ENCODE assay signal across 1 cellular context in the genomic region with DNA sequence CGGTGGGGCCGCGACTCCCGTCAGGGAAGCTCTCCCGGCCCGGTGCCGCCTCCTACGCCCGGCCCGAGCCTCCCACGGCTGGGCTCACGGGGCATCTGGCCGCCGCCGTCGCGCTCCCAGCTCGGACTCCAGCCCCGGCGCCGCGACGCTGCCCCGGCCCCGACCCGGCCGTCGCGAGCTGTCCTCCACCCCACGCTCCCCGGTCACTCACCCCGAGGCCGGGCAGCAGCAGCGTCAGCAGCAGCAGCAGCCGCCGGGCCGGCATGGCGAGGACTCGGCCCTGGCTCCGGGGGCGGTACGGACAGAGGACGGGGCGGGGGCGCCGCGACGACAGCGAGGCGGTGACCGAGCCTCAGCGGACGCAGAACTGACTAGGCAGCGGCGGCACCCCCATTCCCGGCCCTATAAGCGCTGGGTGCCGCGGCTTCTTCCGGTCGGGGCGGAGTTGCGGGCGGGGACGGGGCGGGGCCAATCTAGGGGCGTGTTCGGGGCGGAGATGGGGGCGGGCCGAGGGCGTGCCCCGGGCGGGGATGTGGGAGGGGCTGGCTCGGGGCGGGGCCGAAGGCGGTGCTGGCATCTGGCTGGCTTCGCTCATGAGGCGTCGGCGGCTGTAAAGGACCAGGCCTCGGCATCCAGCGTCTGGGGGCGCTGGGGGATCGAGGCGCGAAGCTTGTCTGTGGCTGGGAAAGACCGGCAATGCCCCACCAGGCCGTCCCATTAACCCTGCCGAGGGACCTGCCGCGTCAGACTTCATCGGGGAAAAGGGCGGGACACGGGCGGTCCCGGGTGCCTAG.
A peak's percentile ranks its signal among the peaks of the same experiment; 100 is the strongest.
TF ChIP-seq lines count a peak whose summit lies in the region.

A gene (minus strand): TSS at position 380 of the 794 bp plus-strand sequence. CDS start 115 bp downstream, at position 265.

TF ChIP-seq in HepG2, 621 proteins besides CTCF, POLR2A, EP300 and RAD21 (continued from another document and continues in another):
- TF ChIP-seq, protein P1, sequence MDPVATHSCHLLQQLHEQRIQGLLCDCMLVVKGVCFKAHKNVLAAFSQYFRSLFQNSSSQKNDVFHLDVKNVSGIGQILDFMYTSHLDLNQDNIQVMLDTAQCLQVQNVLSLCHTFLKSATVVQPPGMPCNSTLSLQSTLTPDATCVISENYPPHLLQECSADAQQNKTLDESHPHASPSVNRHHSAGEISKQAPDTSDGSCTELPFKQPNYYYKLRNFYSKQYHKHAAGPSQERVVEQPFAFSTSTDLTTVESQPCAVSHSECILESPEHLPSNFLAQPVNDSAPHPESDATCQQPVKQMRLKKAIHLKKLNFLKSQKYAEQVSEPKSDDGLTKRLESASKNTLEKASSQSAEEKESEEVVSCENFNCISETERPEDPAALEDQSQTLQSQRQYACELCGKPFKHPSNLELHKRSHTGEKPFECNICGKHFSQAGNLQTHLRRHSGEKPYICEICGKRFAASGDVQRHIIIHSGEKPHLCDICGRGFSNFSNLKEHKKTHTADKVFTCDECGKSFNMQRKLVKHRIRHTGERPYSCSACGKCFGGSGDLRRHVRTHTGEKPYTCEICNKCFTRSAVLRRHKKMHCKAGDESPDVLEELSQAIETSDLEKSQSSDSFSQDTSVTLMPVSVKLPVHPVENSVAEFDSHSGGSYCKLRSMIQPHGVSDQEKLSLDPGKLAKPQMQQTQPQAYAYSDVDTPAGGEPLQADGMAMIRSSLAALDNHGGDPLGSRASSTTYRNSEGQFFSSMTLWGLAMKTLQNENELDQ (CRISPR knock-in tag; IDR thresholded peaks at IDR 0.05; ENCODE audit: borderline replicate concordance), result no peak
- TF ChIP-seq, protein P2, sequence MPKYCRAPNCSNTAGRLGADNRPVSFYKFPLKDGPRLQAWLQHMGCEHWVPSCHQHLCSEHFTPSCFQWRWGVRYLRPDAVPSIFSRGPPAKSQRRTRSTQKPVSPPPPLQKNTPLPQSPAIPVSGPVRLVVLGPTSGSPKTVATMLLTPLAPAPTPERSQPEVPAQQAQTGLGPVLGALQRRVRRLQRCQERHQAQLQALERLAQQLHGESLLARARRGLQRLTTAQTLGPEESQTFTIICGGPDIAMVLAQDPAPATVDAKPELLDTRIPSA (CRISPR knock-in tag; IDR thresholded peaks at IDR 0.05; ENCODE audit: borderline replicate concordance), result peak; percentile 65; the same call in 1 of the 2 replicates
- TF ChIP-seq ZNF468 (CRISPR knock-in tag; IDR thresholded peaks at IDR 0.05) (0 out of 2 replicates have a peak, but pooled peaks have one; percentile 62), ZNF331 (CRISPR knock-in tag; IDR thresholded peaks at IDR 0.05) (peak; percentile 84; the same call in 1 of the 2 replicates), ZNF143 (CRISPR knock-in tag; IDR thresholded peaks at IDR 0.05) (no peak; the same call in 1 of the 2 replicates), ZKSCAN8 (CRISPR knock-in tag; IDR thresholded peaks at IDR 0.05; ENCODE audit: borderline replicate concordance) (0 out of 2 replicates have a peak, but pooled peaks have one; percentile 18), TARDBP (CRISPR knock-in tag; IDR thresholded peaks at IDR 0.05) (peak; percentile 76), RBM39 (IDR thresholded peaks at IDR 0.05; ENCODE audit: low read depth, low read length, poor library complexity, severe bottlenecking) (peak; percentile 74), ZNF660 (CRISPR knock-in tag; IDR thresholded peaks at IDR 0.05; ENCODE audit: borderline replicate concordance, low read depth) (no peak), ZFP36L1 (CRISPR knock-in tag; IDR thresholded peaks at IDR 0.05) (peak; percentile 74; the same call in 1 of the 2 replicates), ATM (IDR thresholded peaks at IDR 0.05; ENCODE audit: borderline replicate concordance) (no peak), ZBTB1 (CRISPR knock-in tag; IDR thresholded peaks at IDR 0.05; ENCODE audit: borderline replicate concordance) (no peak), RBFOX2 (IDR thresholded peaks at IDR 0.05; ENCODE audit: low read depth, low read length) (peak; percentile 99), ZNF33A (CRISPR knock-in tag; IDR thresholded peaks at IDR 0.05; ENCODE audit: borderline replicate concordance) (no peak), EZH2 (conservative IDR thresholded peaks at IDR 0.05; ENCODE audit: low read depth, low read length) (no peak), ZFP41 (CRISPR knock-in tag; IDR thresholded peaks at IDR 0.05; ENCODE audit: borderline replicate concordance) (0 out of 2 replicates have a peak, but pooled peaks have one; percentile 14), ZNF569 (CRISPR knock-in tag; IDR thresholded peaks at IDR 0.05; ENCODE audit: borderline replicate concordance) (no peak), XRCC5 (optimal IDR thresholded peaks at IDR 0.05; ENCODE audit: low read length) (peak; percentile 72), IRX3 (CRISPR knock-in tag; IDR thresholded peaks at IDR 0.05; ENCODE audit: borderline replicate concordance, low read depth) (peak; percentile 67), ZNF317 (CRISPR knock-in tag; IDR thresholded peaks at IDR 0.05) (no peak), RBM22 (optimal IDR thresholded peaks at IDR 0.05; ENCODE audit: low read length) (no peak), ZBTB7B (CRISPR knock-in tag; IDR thresholded peaks at IDR 0.05) (peak; percentile 75), PAF1 (CRISPR knock-in tag; IDR thresholded peaks at IDR 0.05) (no peak), FOXO1 (CRISPR knock-in tag; IDR thresholded peaks at IDR 0.05) (peak; percentile 81), CAMTA2 (CRISPR knock-in tag; IDR thresholded peaks at IDR 0.05; ENCODE audit: borderline replicate concordance) (no peak; the same call in 1 of the 2 replicates), HOXA3 (CRISPR knock-in tag; IDR thresholded peaks at IDR 0.05) (peak; percentile 88), NCOA5 (CRISPR knock-in tag; IDR thresholded peaks at IDR 0.05) (no peak), SP4 (CRISPR knock-in tag; IDR thresholded peaks at IDR 0.05) (peak; percentile 97), NFATC3 (CRISPR knock-in tag; IDR thresholded peaks at IDR 0.05) (no peak), ZNF629 (CRISPR knock-in tag; conservative IDR thresholded peaks at IDR 0.05) (peak; percentile 35; the same call in 1 of the 2 replicates), ZNF432 (CRISPR knock-in tag; IDR thresholded peaks at IDR 0.05; ENCODE audit: borderline replicate concordance) (no peak), SOX13 (IDR thresholded peaks at IDR 0.05) (no peak), SOX13 (CRISPR knock-in tag; conservative IDR thresholded peaks at IDR 0.05 in 1 of 2, IDR thresholded peaks at IDR 0.05 in 1 of 2) (peak in 1 of 2 experiments; percentile 36; a peak in 1 of 4 replicates), ZFP36L2 (CRISPR knock-in tag; IDR thresholded peaks at IDR 0.05) (no peak), ZSCAN20 (CRISPR knock-in tag; IDR thresholded peaks at IDR 0.05; ENCODE audit: borderline replicate concordance) (no peak; the same call in 1 of the 2 replicates), ZMYM2 (CRISPR knock-in tag; IDR thresholded peaks at IDR 0.05) (no peak), HOXA9 (CRISPR knock-in tag; IDR thresholded peaks at IDR 0.05; ENCODE audit: borderline replicate concordance) (no peak; the same call in none of the 2 replicates), JUND (CRISPR knock-in tag; IDR thresholded peaks at IDR 0.05) (no peak), HCFC1 (IDR thresholded peaks at IDR 0.05; ENCODE audit: low read depth, low read length) (peak; percentile 48), MATR3 (CRISPR knock-in tag; IDR thresholded peaks at IDR 0.05) (no peak), ZNF709 (CRISPR knock-in tag; IDR thresholded peaks at IDR 0.05) (peak; percentile 91), HDAC2 (CRISPR knock-in tag; IDR thresholded peaks at IDR 0.05) (peak; percentile 55; the same call in 1 of the 2 replicates), ZNF546 (CRISPR knock-in tag; conservative IDR thresholded peaks at IDR 0.05) (peak; percentile 99), ZMAT3 (CRISPR knock-in tag; conservative IDR thresholded peaks at IDR 0.05) (peak; percentile 98)
- TF ChIP-seq, protein P3, sequence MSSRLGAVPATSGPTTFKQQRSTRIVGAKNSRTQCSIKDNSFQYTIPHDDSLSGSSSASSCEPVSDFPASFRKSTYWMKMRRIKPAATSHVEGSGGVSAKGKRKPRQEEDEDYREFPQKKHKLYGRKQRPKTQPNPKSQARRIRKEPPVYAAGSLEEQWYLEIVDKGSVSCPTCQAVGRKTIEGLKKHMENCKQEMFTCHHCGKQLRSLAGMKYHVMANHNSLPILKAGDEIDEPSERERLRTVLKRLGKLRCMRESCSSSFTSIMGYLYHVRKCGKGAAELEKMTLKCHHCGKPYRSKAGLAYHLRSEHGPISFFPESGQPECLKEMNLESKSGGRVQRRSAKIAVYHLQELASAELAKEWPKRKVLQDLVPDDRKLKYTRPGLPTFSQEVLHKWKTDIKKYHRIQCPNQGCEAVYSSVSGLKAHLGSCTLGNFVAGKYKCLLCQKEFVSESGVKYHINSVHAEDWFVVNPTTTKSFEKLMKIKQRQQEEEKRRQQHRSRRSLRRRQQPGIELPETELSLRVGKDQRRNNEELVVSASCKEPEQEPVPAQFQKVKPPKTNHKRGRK (CRISPR knock-in tag; IDR thresholded peaks at IDR 0.05), result no peak
- TF ChIP-seq, protein P4, sequence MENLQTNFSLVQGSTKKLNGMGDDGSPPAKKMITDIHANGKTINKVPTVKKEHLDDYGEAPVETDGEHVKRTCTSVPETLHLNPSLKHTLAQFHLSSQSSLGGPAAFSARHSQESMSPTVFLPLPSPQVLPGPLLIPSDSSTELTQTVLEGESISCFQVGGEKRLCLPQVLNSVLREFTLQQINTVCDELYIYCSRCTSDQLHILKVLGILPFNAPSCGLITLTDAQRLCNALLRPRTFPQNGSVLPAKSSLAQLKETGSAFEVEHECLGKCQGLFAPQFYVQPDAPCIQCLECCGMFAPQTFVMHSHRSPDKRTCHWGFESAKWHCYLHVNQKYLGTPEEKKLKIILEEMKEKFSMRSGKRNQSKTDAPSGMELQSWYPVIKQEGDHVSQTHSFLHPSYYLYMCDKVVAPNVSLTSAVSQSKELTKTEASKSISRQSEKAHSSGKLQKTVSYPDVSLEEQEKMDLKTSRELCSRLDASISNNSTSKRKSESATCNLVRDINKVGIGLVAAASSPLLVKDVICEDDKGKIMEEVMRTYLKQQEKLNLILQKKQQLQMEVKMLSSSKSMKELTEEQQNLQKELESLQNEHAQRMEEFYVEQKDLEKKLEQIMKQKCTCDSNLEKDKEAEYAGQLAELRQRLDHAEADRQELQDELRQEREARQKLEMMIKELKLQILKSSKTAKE (CRISPR knock-in tag; IDR thresholded peaks at IDR 0.05; ENCODE audit: borderline replicate concordance), result no peak; the same call in 1 of the 2 replicates
- TF ChIP-seq, protein P5, sequence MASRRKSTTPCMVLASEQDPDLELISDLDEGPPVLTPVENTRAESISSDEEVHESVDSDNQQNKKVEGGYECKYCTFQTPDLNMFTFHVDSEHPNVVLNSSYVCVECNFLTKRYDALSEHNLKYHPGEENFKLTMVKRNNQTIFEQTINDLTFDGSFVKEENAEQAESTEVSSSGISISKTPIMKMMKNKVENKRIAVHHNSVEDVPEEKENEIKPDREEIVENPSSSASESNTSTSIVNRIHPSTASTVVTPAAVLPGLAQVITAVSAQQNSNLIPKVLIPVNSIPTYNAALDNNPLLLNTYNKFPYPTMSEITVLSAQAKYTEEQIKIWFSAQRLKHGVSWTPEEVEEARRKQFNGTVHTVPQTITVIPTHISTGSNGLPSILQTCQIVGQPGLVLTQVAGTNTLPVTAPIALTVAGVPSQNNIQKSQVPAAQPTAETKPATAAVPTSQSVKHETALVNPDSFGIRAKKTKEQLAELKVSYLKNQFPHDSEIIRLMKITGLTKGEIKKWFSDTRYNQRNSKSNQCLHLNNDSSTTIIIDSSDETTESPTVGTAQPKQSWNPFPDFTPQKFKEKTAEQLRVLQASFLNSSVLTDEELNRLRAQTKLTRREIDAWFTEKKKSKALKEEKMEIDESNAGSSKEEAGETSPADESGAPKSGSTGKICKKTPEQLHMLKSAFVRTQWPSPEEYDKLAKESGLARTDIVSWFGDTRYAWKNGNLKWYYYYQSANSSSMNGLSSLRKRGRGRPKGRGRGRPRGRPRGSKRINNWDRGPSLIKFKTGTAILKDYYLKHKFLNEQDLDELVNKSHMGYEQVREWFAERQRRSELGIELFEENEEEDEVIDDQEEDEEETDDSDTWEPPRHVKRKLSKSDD (CRISPR knock-in tag; IDR thresholded peaks at IDR 0.05; ENCODE audit: low read depth), result peak; percentile 76
- TF ChIP-seq, protein P6, sequence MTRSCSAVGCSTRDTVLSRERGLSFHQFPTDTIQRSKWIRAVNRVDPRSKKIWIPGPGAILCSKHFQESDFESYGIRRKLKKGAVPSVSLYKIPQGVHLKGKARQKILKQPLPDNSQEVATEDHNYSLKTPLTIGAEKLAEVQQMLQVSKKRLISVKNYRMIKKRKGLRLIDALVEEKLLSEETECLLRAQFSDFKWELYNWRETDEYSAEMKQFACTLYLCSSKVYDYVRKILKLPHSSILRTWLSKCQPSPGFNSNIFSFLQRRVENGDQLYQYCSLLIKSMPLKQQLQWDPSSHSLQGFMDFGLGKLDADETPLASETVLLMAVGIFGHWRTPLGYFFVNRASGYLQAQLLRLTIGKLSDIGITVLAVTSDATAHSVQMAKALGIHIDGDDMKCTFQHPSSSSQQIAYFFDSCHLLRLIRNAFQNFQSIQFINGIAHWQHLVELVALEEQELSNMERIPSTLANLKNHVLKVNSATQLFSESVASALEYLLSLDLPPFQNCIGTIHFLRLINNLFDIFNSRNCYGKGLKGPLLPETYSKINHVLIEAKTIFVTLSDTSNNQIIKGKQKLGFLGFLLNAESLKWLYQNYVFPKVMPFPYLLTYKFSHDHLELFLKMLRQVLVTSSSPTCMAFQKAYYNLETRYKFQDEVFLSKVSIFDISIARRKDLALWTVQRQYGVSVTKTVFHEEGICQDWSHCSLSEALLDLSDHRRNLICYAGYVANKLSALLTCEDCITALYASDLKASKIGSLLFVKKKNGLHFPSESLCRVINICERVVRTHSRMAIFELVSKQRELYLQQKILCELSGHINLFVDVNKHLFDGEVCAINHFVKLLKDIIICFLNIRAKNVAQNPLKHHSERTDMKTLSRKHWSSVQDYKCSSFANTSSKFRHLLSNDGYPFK (CRISPR knock-in tag; IDR thresholded peaks at IDR 0.05; ENCODE audit: borderline replicate concordance), result peak; percentile 72; the same call in 1 of the 2 replicates
- TF ChIP-seq, protein P7, sequence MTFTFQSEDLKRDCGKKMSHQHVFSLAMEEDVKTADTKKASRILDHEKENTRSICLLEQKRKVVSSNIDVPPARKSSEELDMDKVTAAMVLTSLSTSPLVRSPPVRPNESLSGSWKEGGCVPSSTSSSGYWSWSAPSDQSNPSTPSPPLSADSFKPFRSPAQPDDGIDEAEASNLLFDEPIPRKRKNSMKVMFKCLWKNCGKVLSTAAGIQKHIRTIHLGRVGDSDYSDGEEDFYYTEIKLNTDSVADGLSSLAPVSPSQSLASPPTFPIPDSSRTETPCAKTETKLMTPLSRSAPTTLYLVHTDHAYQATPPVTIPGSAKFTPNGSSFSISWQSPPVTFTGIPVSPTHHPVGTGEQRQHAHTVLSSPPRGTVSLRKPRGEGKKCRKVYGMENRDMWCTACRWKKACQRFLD (CRISPR knock-in tag; IDR thresholded peaks at IDR 0.05; ENCODE audit: borderline replicate concordance), result peak; percentile 32; the same call in 1 of the 2 replicates
